20 cellular contexts compared by ENCODE assay signal in the genomic region with DNA sequence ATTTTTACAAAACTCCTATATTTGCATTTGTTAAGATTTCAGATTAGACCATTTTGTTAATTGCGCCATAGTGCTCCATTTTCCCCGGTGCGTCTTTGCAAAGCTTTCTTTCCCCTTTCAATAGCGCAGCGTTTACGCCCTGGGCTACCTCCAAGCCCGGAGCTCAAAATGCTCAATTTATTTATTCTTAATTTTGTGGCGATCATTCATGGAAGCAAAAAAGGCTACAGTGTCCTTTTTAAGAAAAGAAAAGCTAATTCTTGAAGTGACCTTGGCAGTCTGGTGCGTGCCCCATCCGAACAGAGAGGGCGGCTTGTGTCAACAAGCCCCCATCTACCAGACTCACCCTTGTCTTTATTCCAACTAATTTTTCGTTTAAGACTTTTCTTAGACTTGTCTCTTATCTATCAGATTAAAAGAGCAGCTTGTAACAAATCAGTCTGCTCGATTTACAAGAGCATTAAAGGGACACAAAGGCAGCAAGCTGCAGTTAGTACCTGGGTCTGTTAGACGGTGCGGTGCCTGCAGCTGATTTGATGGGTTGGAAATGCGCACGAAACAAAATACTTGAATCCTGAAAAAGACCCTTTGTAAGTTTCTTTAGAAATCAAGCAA. TPM values are rescaled to one million over a fixed set of nuclear protein-coding genes. Genes with fewer than 3 reads are reported as not detected.
A peak's percentile ranks its signal among the peaks of the same experiment; 100 is the strongest.
DNase-seq lines count a peak whose midpoint lies in the region; TF ChIP-seq lines count a peak whose summit lies in the region.
"Had no signal": no experiment of that assay in that cellular context is flagged by ENCODE, and none has a peak within 500 bp of the region (broad histone marks: within the 10 kb centered on the region; RNA-seq: fewer than 3 reads in every experiment).

No MANE protein-coding gene starts in this region.

- no peaks in the 10 kb centered on the region for H3K36me3 ChIP-seq in neural progenitor cell
- H3K36me3 ChIP-seq: BLaER1, SJSA1 had no signal

- peaks cover 53% of the 10 kb centered on the region for H3K4me1 ChIP-seq in neural progenitor cell
- H3K4me1 ChIP-seq: BLaER1 had no signal

- no peak overlapping the region for H3K9ac ChIP-seq in neural progenitor cell
- H3K9ac ChIP-seq: BLaER1 had no signal

- no peaks in the 10 kb centered on the region for H3K4me1 Mint-ChIP-seq in neural progenitor cell

- H2AFZ ChIP-seq in neural progenitor cell (replicated peaks), result no peak overlapping the region

- H3K27ac ChIP-seq in neural progenitor cell, result no peak overlapping the region
- H3K27ac ChIP-seq: BLaER1, RWPE1, SJSA1 had no signal

- H3K4me3 Mint-ChIP-seq in neural progenitor cell, result no peak overlapping the region

- no peak for TF ChIP-seq CTCF in neural progenitor cell (IDR thresholded peaks at IDR 0.05)

- H3K4me3 ChIP-seq in neural progenitor cell, result peak overlapping the region; percentile 42
- H3K4me3 ChIP-seq: BLaER1, SJSA1 had no signal

- DNase-seq in DMS53 (lab: John Stamatoyannopoulos, UW) (peak; percentile 40), DMS53 treated with DMSO at 0.1 percent for 48 hours (lab: John Stamatoyannopoulos, UW; ENCODE audit: unreplicated experiment) (no peak), M059J (ENCODE audit: low read depth) (peak; percentile 1), fibroblast of peridontal ligament (ENCODE audit: extremely low read depth) (peak; percentile 6), neural progenitor cell (ENCODE audit: low spot score) (peak; percentile 54), NCI-H446 treated with DMSO at 0.1 percent for 48 hours (lab: John Stamatoyannopoulos, UW) (no peak), NK-92 (lab: John Stamatoyannopoulos, UW; ENCODE audit: unreplicated experiment) (no peak), D341Med (ENCODE audit: low spot score) (no peak)
- DNase-seq: 8988T; KBM-7; NCI-H1092 treated with DMSO at 0.1 percent for 48 hours; NCI-H1694; NK-92 treated with Interleukin-12 subunit alpha and Interleukin-12 subunit beta, amount 100 ng/mL, for 24 hours had no signal

- H3K9me3 ChIP-seq in neural progenitor cell (ENCODE audit: low read depth), result no peaks in the 10 kb centered on the region
- H3K9me3 ChIP-seq: BLaER1, SJSA1 had no signal

- H4K20me1 ChIP-seq in neural progenitor cell (ENCODE audit: low read depth), result peaks cover 55% of the 10 kb centered on the region

- H3K9me3 Mint-ChIP-seq in neural progenitor cell, result no peaks in the 10 kb centered on the region

- peaks cover 42% of the 10 kb centered on the region for H3F3A ChIP-seq in neural progenitor cell (ENCODE audit: low read depth)

- H3K4me2 ChIP-seq in neural progenitor cell, result peak overlapping the region; percentile 81
- H3K4me2 ChIP-seq: BLaER1 had no signal

- H3K79me2 ChIP-seq in neural progenitor cell (ENCODE audit: low read depth), result no peaks in the 10 kb centered on the region

- H3K27me3 Mint-ChIP-seq in neural progenitor cell (ENCODE audit: insufficient read depth, low read depth), result peaks cover 75% of the 10 kb centered on the region

- no peak overlapping the region for H3K27ac Mint-ChIP-seq in neural progenitor cell

- H3K27me3 ChIP-seq in neural progenitor cell, result peaks cover 100% of the 10 kb centered on the region

- no peaks in the 10 kb centered on the region for H3K36me3 Mint-ChIP-seq in neural progenitor cell

RNA-seq across cellular contexts. Expression of gene GSX1, which starts 30.1 kb away (rescaled TPM):
- not detected in 2 replicates for total RNA-seq in M059J (2014; rRNA removed; shearing (Covaris generic))
- total RNA-seq in neural progenitor cell (ENCODE audit: low replicate concordance), result not detected in 2 replicates
- total RNA-seq: G401, HT1080, MCF 10A, NCI-H460, SJSA1 had no signal

Comparison
In these comparisons a context has a peak if more than half of its experiments do, and no peak if none do; other contexts are left out.
1. DNase-seq: peak in DMS53 (single experiment), M059J (single experiment), fibroblast of peridontal ligament (single experiment) and neural progenitor cell (single experiment); none in DMS53 treated with DMSO at 0.1 percent for 48 hours (single experiment), NCI-H446 treated with DMSO at 0.1 percent for 48 hours (single experiment), NK-92 (single experiment) and D341Med (single experiment).